Comparison of ENCODE assay signal across 17 cellular contexts in genomic region chr6:167679137-167679736, GRCh38.
A peak's percentile ranks its signal among the peaks of the same experiment; 100 is the strongest.
DNase-seq lines count a peak whose midpoint lies in the region; ATAC-seq and TF ChIP-seq lines count a peak whose summit lies in the region.
"Had no signal": no experiment of that assay in that cellular context is flagged by ENCODE, and none has a peak within 500 bp of the region (broad histone marks: within the 10 kb centered on the region; RNA-seq: fewer than 3 reads in every experiment).

No MANE protein-coding gene starts in this region.

- H3K36me3 Mint-ChIP-seq in chondrocyte (ENCODE audit: low read depth) (peaks cover 1% of the 10 kb centered on the region), osteocyte (ENCODE audit: unreplicated experiment) (peaks cover 3% of the 10 kb centered on the region)

- WGBS in right lobe of liver (ENCODE audit: insufficient coverage, low coverage, low lambda C conversion rate, missing lambda C conversion rate), result 38% methylated on average over 11 of the region's 11 CpGs

- peak overlapping the region; percentile 65 for H3K4me3 ChIP-seq in HUES48 (ENCODE audit: low read depth, low read length)
- H3K4me3 ChIP-seq in right lobe of liver, result peak overlapping the region; percentile 39 to 53 (median 50)
- H3K4me3 ChIP-seq: MG63 had no signal

- H3K4me3 Mint-ChIP-seq in chondrocyte (ENCODE audit: unreplicated experiment) (peak overlapping the region; percentile 70), osteocyte (ENCODE audit: unreplicated experiment) (no peak overlapping the region)
- H3K4me3 Mint-ChIP-seq: T-helper 1 cell treated with Interleukin-12 subunit alpha and Interleukin-12 subunit beta and Interleukin-4 antibody, amounts not matched to agents 30 μg/mL and 1 μg/mL, for 36 hours had no signal

- ATAC-seq in right lobe of liver (no peak), sciatic nerve (no peak), HG03342 (IDR thresholded peaks at IDR 0.05; ENCODE audit: unreplicated experiment) (no peak)

- H3K27ac Mint-ChIP-seq in chondrocyte (ENCODE audit: unreplicated experiment), result no peak overlapping the region
- no peak overlapping the region for H3K27ac Mint-ChIP-seq in osteocyte (ENCODE audit: unreplicated experiment)
- H3K27ac Mint-ChIP-seq: T-helper 1 cell treated with Interleukin-12 subunit alpha and Interleukin-12 subunit beta and Interleukin-4 antibody, amounts not matched to agents 30 μg/mL and 1 μg/mL, for 36 hours had no signal

- TF ChIP-seq CTCF in chondrocyte (IDR thresholded peaks at IDR 0.05), result no peak
- TF ChIP-seq CTCF in right lobe of liver (IDR thresholded peaks at IDR 0.05), result no peak
- no peak for TF ChIP-seq CTCF in osteocyte (IDR thresholded peaks at IDR 0.05)

- peaks cover 18% of the 10 kb centered on the region for H3K27me3 Mint-ChIP-seq in chondrocyte (ENCODE audit: low read depth)
- H3K27me3 Mint-ChIP-seq in osteocyte (ENCODE audit: unreplicated experiment), result peaks cover 58% of the 10 kb centered on the region

- H3K27ac ChIP-seq in HUES48 (ENCODE audit: low read depth, low read length) (peak overlapping the region; percentile 42), right lobe of liver (peak overlapping the region in 2 of 3 donors; percentile 43 to 78)
- H3K27ac ChIP-seq: foreskin keratinocyte had no signal

- TF ChIP-seq POLR2A in right lobe of liver (IDR thresholded peaks at IDR 0.05), result no peak

- H3K9ac ChIP-seq in HUES48 (ENCODE audit: low read depth, low read length), result no peak overlapping the region

- no peak for DNase-seq in chondrocyte (ENCODE audit: low spot score)
- no peak for DNase-seq in right lobe of liver
- DNase-seq in sciatic nerve (ENCODE audit: low spot score), result peak; percentile 8
- DNase-seq in NCI-H226, result no peak
- no peak for DNase-seq in NCI-H526 (lab: John Stamatoyannopoulos, UW)
- no peak for DNase-seq in osteocyte (ENCODE audit: extremely low spot score, unreplicated experiment)
- DNase-seq: AML-193; cerebellar nuclear complex; foreskin keratinocyte; GDM1; NCI-H1694 treated with DMSO at 0.1 percent for 48 hours; SHP77; stimulated activated CD4-positive, alpha-beta T cell treated with anti-CD3 and anti-CD28 coated beads, Interleukin-2, amount 100 ng/mL, for 48 hours had no signal

- H3K36me3 ChIP-seq in HUES48 (ENCODE audit: control insufficient read depth, insufficient read depth, low read length) (no peaks in the 10 kb centered on the region), right lobe of liver (no peaks in the 10 kb centered on the region)
- H3K36me3 ChIP-seq: MG63 had no signal

- no peaks in the 10 kb centered on the region for H3K9me3 Mint-ChIP-seq in chondrocyte (ENCODE audit: low read depth)
- H3K9me3 Mint-ChIP-seq in osteocyte (ENCODE audit: unreplicated experiment), result no peaks in the 10 kb centered on the region
- H3K9me3 Mint-ChIP-seq: T-helper 1 cell treated with Interleukin-12 subunit alpha and Interleukin-12 subunit beta and Interleukin-4 antibody, amounts not matched to agents 30 μg/mL and 1 μg/mL, for 36 hours had no signal

- no peaks in the 10 kb centered on the region for H3K9me3 ChIP-seq in HUES48 (ENCODE audit: control insufficient read depth, insufficient read depth, low read length)
- no peaks in the 10 kb centered on the region for H3K9me3 ChIP-seq in right lobe of liver
- H3K9me3 ChIP-seq: MG63 had no signal

- intact Hi-C loops in right lobe of liver (cut with DNase I), result no loop called here
- intact Hi-C loops in sciatic nerve (cut with DNase I), result no loop called here

- H3K4me1 ChIP-seq in HUES48 (ENCODE audit: control insufficient read depth, insufficient read depth, low read length) (peaks cover 26% of the 10 kb centered on the region), right lobe of liver (peaks cover 0 to 54% (median 26%) of the 10 kb centered on the region in 4 donors)
- H3K4me1 ChIP-seq: foreskin keratinocyte had no signal

- peaks cover 50% of the 10 kb centered on the region for H3K4me1 Mint-ChIP-seq in chondrocyte (ENCODE audit: low read depth)
- H3K4me1 Mint-ChIP-seq in osteocyte (ENCODE audit: unreplicated experiment), result peaks cover 37% of the 10 kb centered on the region

- peaks cover 40% of the 10 kb centered on the region for H3K27me3 ChIP-seq in HUES48 (ENCODE audit: control insufficient read depth, insufficient read depth, low read length)
- no peaks in the 10 kb centered on the region for H3K27me3 ChIP-seq in right lobe of liver
- H3K27me3 ChIP-seq: MG63 had no signal
